ENCODE assay signal across 8 cellular contexts in genomic region chr12:4421590-4422031, GRCh38. TPM values are rescaled to one million over a fixed set of nuclear protein-coding genes. Genes with fewer than 3 reads are reported as not detected.
DNase-seq lines count a peak whose midpoint lies in the region; ATAC-seq, FAIRE-seq and TF ChIP-seq lines count a peak whose summit lies in the region.

No MANE protein-coding gene starts in this region.

- DNase-seq in DMS114 treated with DMSO at 0.1 percent for 48 hours (lab: John Stamatoyannopoulos, UW; ENCODE audit: unreplicated experiment) (peak; percentile 36), HAP-1 (ENCODE audit: low spot score in 2 of 2) (peak; percentile 41 to 52), NT2/D1 (ENCODE audit: low read depth, low spot score) (peak; percentile 89), bronchial epithelial cell (ENCODE audit: low read depth) (peak; percentile 38), right lobe of liver (no peak), KG1 (lab: John Stamatoyannopoulos, UW) (no peak), NCI-H187 treated with DMSO at 0.1 percent for 48 hours (lab: John Stamatoyannopoulos, UW) (no peak)

- H3K27ac ChIP-seq in right lobe of liver = no peak overlapping the region

- no peak overlapping the region for H3K9ac ChIP-seq in NT2/D1 (ENCODE audit: insufficient read length, low read depth)

- ATAC-seq in right lobe of liver (peak; percentile 63 to 68 (median 65)), GM21367 (IDR thresholded peaks at IDR 0.05; ENCODE audit: unreplicated experiment) (no peak)

- H3K4me3 ChIP-seq in HAP-1 = no peak overlapping the region
- no peak overlapping the region for H3K4me3 ChIP-seq in NT2/D1 (ENCODE audit: insufficient read length, low read depth)
- H3K4me3 ChIP-seq in bronchial epithelial cell (ENCODE audit: low read depth, low read length) = no peak overlapping the region
- no peak overlapping the region for H3K4me3 ChIP-seq in right lobe of liver

- TF ChIP-seq CTCF in bronchial epithelial cell (IDR thresholded peaks at IDR 0.05; ENCODE audit: insufficient read depth, low read length, severe bottlenecking) (peak; percentile 57), right lobe of liver (IDR thresholded peaks at IDR 0.05) (peak; percentile 39 to 70 (median 64))

- intact Hi-C loops in right lobe of liver (cut with DNase I) = no loop called here

- no peak for TF ChIP-seq POLR2A in right lobe of liver (IDR thresholded peaks at IDR 0.05)

- H3K36me3 ChIP-seq in HAP-1 (replicated peaks) = no peaks in the 10 kb centered on the region
- no peaks in the 10 kb centered on the region for H3K36me3 ChIP-seq in NT2/D1 (ENCODE audit: insufficient read depth, insufficient read length, low read length)
- H3K36me3 ChIP-seq in bronchial epithelial cell (ENCODE audit: control insufficient read depth, insufficient read depth, low read length) = no peaks in the 10 kb centered on the region
- no peaks in the 10 kb centered on the region for H3K36me3 ChIP-seq in right lobe of liver

- H3K9me3 ChIP-seq in HAP-1 = no peaks in the 10 kb centered on the region
- no peaks in the 10 kb centered on the region for H3K9me3 ChIP-seq in NT2/D1 (ENCODE audit: insufficient read depth, low read length)
- H3K9me3 ChIP-seq in right lobe of liver = no peaks in the 10 kb centered on the region

- H3K27me3 ChIP-seq in HAP-1 (ENCODE audit: low read depth) (peaks cover 6% of the 10 kb centered on the region; the same call in 1 of the 2 replicates), NT2/D1 (ENCODE audit: insufficient read depth, insufficient read length) (no peaks in the 10 kb centered on the region), bronchial epithelial cell (ENCODE audit: control insufficient read depth, insufficient read depth, low read length) (peaks cover 3% of the 10 kb centered on the region), right lobe of liver (no peaks in the 10 kb centered on the region)

- in situ Hi-C loops in HAP-1 (cut with MboI; ENCODE audit: low sequenced_read_pairs) = no loop called here

- FAIRE-seq in bronchial epithelial cell (lab: Jason Lieb, UNC) = no peak

- WGBS in right lobe of liver (ENCODE audit: insufficient coverage, low coverage, low lambda C conversion rate, missing lambda C conversion rate) = 24% methylated on average over 4 of the region's 4 CpGs

- no peaks in the 10 kb centered on the region for H3K4me1 ChIP-seq in HAP-1
- no peaks in the 10 kb centered on the region for H3K4me1 ChIP-seq in NT2/D1 (ENCODE audit: insufficient read depth, insufficient read length)
- no peaks in the 10 kb centered on the region for H3K4me1 ChIP-seq in right lobe of liver

RNA-seq across cellular contexts. Expression of gene FGF6, which starts 24.0 kb away (rescaled TPM):
- total RNA-seq in bronchial epithelial cell = not detected in 2 replicates
- not detected for total RNA-seq in right lobe of liver

RNA-seq across cellular contexts. Expression of gene FGF23, which starts 42.1 kb away (rescaled TPM):
- total RNA-seq in bronchial epithelial cell (not detected in 2 replicates), right lobe of liver (10 to 100 TPM in 1 of 6 experiments, 1 to 10 TPM in 2, under 1 TPM in 2, not detected in 1; 0.33 to 41.0 (median 1.2) TPM)

Comparison
In these comparisons a context has a peak if more than half of its experiments do, and no peak if none do; other contexts are left out.
1. DNase-seq: peak in DMS114 treated with DMSO at 0.1 percent for 48 hours (single experiment), HAP-1 (2 of 2), NT2/D1 (single experiment) and bronchial epithelial cell (single experiment); none in right lobe of liver (0 of 3), KG1 (single experiment) and NCI-H187 treated with DMSO at 0.1 percent for 48 hours (single experiment).